7 cellular contexts compared by ENCODE assay signal in the genomic region with DNA sequence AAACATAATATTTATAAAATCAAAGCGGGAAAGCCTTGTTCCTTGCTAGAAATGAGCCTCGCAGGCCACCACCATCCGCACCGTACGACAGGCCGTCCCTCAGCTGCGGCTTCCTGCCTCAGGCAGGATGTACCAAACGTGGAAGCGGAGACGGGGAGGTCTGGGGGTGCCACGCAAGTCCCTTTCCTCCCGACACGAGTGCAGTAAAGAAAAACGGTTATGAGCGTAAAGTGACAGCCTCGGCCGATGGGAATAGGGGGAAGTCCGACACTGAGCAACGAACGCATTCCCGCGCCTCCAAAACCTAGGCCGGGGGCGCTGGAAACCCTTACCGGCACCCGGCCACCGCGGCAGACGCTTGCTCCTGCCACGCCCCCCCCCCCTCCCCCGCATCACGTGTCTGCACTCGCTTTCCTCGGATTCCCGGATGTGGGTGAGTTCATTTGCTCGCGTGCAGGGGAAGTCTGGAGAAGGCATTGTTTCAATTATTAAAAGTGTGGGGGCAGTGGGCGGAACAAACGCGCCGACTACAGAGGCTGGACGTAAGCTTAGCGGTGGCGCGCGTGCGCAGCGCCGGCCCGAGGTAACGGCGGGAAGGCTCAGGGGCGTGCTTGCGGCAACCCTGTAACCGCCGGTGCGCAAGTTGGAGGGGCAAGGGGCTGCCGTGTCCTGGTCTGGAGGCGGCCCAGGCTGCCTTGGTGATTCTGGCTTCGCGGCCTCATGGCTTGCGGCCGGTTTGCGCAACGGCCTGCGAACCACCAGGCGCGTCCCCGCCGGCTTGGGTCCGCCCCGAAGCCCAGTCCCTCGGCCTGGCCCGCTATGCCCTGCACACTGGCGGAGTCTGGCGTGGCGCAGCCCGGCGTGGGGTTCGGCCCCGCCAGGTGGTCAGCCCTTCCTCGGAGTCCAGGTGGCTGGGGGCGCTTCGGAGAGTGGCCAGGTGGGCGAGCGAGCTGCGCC.
A peak's percentile ranks its signal among the peaks of the same experiment; 100 is the strongest.
DNase-seq lines count a peak whose midpoint lies in the region; ATAC-seq and TF ChIP-seq lines count a peak whose summit lies in the region.

A gene with protein sequence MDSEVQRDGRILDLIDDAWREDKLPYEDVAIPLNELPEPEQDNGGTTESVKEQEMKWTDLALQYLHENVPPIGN (minus strand): TSS at position 366 of the 957 bp plus-strand sequence. CDS start 3,081 bp downstream, outside the sequence.
A gene (plus strand): TSS at position 438 of the 957 bp plus-strand sequence. CDS start 9,264 bp downstream, outside the sequence.

- DNase-seq in NCI-H2081 (lab: John Stamatoyannopoulos, UW) (peak; percentile 99 to 100), T1000 (lab: John Stamatoyannopoulos, UW) (peak; percentile 90), astrocyte of the hippocampus (ENCODE audit: low read depth, low spot score) (peak; percentile 99), hippocampal formation (lab: John Stamatoyannopoulos, UW) (peak; percentile 93 to 95), retinal pigment epithelial cell (ENCODE audit: low read depth) (peak; percentile 94)

- ATAC-seq in GM18508 (IDR thresholded peaks at IDR 0.05; ENCODE audit: insufficient read depth, unreplicated experiment) (peak; percentile 46), HG03025 (IDR thresholded peaks at IDR 0.05; ENCODE audit: low FRiP score, unreplicated experiment) (peak; percentile 83)

- no peak for TF ChIP-seq CTCF in retinal pigment epithelial cell (conservative IDR thresholded peaks at IDR 0.05; ENCODE audit: low read depth, low read length)

- peak within 1 kb of the TSS; percentile 84 for H3K4me3 ChIP-seq in retinal pigment epithelial cell (ENCODE audit: low read length)

Comparison
In these comparisons a context has a peak if more than half of its experiments do, and no peak if none do; other contexts are left out.
1. Peak in every context shown above with its lines: DNase-seq, ATAC-seq and H3K4me3 ChIP-seq.